Comparison of ENCODE assay signal across 1 cellular context in the genomic region with DNA sequence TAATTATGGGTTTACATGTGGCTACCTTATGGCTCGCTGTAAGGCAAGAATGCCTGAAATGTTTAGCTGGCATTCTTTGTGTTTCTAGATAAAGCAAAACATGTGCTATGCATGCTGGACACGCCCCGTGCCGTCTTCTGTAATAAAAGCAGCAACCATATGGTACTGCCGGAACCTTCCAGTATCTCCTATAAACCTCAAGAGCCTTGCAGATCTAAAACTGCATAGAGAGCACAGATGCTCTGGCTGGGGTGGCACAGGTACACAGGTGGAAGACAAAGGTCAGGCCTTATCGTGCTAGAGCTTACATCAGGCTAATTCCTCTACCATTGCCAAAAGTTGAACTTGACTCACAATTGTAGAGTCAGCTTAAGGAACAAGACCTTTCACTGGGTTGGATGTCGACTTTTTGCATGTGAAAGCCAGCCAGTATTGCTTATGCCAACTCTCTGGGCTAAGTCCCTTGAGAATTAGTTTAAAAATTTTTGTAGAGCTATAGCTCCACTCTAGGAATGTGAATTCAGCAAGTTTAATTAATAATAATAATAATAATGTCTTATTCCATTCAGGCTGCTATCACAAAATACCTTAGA.
TF ChIP-seq lines count a peak whose summit lies in the region.

No MANE protein-coding gene starts in this region.

TF ChIP-seq in HepG2, 621 proteins besides CTCF, POLR2A, EP300 and RAD21:
- TF ChIP-seq ZNF407 (CRISPR knock-in tag; IDR thresholded peaks at IDR 0.05; ENCODE audit: not compliant biosample characterization) (no peak), ZBTB2 (CRISPR knock-in tag; IDR thresholded peaks at IDR 0.05; ENCODE audit: low read depth) (no peak), DNMT1 (CRISPR knock-in tag; IDR thresholded peaks at IDR 0.05) (no peak), HDAC6 (IDR thresholded peaks at IDR 0.05; ENCODE audit: low read depth, low read length) (no peak)
- TF ChIP-seq, protein P1, sequence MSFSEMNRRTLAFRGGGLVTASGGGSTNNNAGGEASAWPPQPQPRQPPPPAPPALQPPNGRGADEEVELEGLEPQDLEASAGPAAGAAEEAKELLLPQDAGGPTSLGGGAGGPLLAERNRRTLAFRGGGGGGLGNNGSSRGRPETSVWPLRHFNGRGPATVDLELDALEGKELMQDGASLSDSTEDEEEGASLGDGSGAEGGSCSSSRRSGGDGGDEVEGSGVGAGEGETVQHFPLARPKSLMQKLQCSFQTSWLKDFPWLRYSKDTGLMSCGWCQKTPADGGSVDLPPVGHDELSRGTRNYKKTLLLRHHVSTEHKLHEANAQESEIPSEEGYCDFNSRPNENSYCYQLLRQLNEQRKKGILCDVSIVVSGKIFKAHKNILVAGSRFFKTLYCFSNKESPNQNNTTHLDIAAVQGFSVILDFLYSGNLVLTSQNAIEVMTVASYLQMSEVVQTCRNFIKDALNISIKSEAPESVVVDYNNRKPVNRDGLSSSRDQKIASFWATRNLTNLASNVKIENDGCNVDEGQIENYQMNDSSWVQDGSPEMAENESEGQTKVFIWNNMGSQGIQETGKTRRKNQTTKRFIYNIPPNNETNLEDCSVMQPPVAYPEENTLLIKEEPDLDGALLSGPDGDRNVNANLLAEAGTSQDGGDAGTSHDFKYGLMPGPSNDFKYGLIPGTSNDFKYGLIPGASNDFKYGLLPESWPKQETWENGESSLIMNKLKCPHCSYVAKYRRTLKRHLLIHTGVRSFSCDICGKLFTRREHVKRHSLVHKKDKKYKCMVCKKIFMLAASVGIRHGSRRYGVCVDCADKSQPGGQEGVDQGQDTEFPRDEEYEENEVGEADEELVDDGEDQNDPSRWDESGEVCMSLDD (CRISPR knock-in tag; IDR thresholded peaks at IDR 0.05; ENCODE audit: borderline replicate concordance) = no peak
